In genomic region chr12:88597361-88597760, GRCh38 we compare ENCODE assay signal across 29 cellular contexts. TPM values are rescaled to one million over a fixed set of nuclear protein-coding genes. Genes with fewer than 3 reads are reported as not detected.
DNase-seq lines count a peak whose midpoint lies in the region; ATAC-seq, FAIRE-seq and TF ChIP-seq lines count a peak whose summit lies in the region.
"Had no signal": no experiment of that assay in that cellular context is flagged by ENCODE, and none has a peak within 500 bp of the region (broad histone marks: within the 10 kb centered on the region; RNA-seq: fewer than 3 reads in every experiment).

No MANE protein-coding gene starts in this region.

- TF ChIP-seq CTCF in mucosa of descending colon (IDR thresholded peaks at IDR 0.05) (no peak), neural progenitor cell (IDR thresholded peaks at IDR 0.05) (no peak), WTC11 (IDR thresholded peaks at IDR 0.05) (no peak)

- H3K36me3 ChIP-seq in mucosa of descending colon (ENCODE audit: low read depth) (no peaks in the 10 kb centered on the region), neural progenitor cell (no peaks in the 10 kb centered on the region)
- H3K36me3 ChIP-seq: BLaER1 treated with 17β-estradiol and CSF1 and Interleukin-3, amounts not matched to agents 10 nM and 100 nM had no signal

- ATAC-seq in mucosa of descending colon (peak; percentile 80), WTC11 (no peak), GM21576 (IDR thresholded peaks at IDR 0.05; ENCODE audit: unreplicated experiment) (no peak)
- ATAC-seq: A549; CD8-positive, alpha-beta T cell; GM12878 had no signal

- H3K4me3 ChIP-seq in mucosa of descending colon (no peak overlapping the region), neural progenitor cell (no peak overlapping the region)
- H3K4me3 ChIP-seq: A549; BLaER1 treated with 17β-estradiol and CSF1 and Interleukin-3, amounts not matched to agents 10 nM and 100 nM; GM12878 had no signal

- no peak overlapping the region for H3K27ac Mint-ChIP-seq in neural progenitor cell
- H3K27ac Mint-ChIP-seq in WTC11 = no peak overlapping the region
- H3K27ac Mint-ChIP-seq: B cell; CD4-positive, alpha-beta T cell; CD8-positive, alpha-beta T cell had no signal

- no peaks in the 10 kb centered on the region for H3F3A ChIP-seq in neural progenitor cell (ENCODE audit: low read depth)

- POLR2A ChIA-PET in WTC11 (lab: Charles Lee) = no interaction called here

- no peak overlapping the region for H3K9ac ChIP-seq in neural progenitor cell
- H3K9ac ChIP-seq: BLaER1 treated with 17β-estradiol and CSF1 and Interleukin-3, amounts not matched to agents 10 nM and 100 nM had no signal

- H2AFZ ChIP-seq in neural progenitor cell (replicated peaks) = peak overlapping the region; percentile 45

- H3K27me3 Mint-ChIP-seq in neural progenitor cell (ENCODE audit: insufficient read depth, low read depth) (no peaks in the 10 kb centered on the region), WTC11 (ENCODE audit: low read depth) (no peaks in the 10 kb centered on the region)
- H3K27me3 Mint-ChIP-seq: B cell; CD4-positive, alpha-beta T cell had no signal

- no peak overlapping the region for H3K4me3 Mint-ChIP-seq in neural progenitor cell
- H3K4me3 Mint-ChIP-seq in WTC11 = no peak overlapping the region
- H3K4me3 Mint-ChIP-seq: B cell; CD4-positive, alpha-beta T cell; CD8-positive, alpha-beta T cell had no signal

- H3K4me1 ChIP-seq in mucosa of descending colon (ENCODE audit: low read depth) (peaks cover 17% of the 10 kb centered on the region), neural progenitor cell (peaks cover 14% of the 10 kb centered on the region)
- H3K4me1 ChIP-seq: A549 had no signal

- no peaks in the 10 kb centered on the region for H3K27me3 ChIP-seq in neural progenitor cell
- H3K27me3 ChIP-seq: BLaER1 treated with 17β-estradiol and CSF1 and Interleukin-3, amounts not matched to agents 10 nM and 100 nM had no signal

- H3K27ac ChIP-seq in neural progenitor cell = no peak overlapping the region
- H3K27ac ChIP-seq: 22Rv1; A549; BLaER1 treated with 17β-estradiol and CSF1 and Interleukin-3, amounts not matched to agents 10 nM and 100 nM; C4-2B had no signal

- no peak overlapping the region for H3K4me2 ChIP-seq in neural progenitor cell
- H3K4me2 ChIP-seq: A549; BLaER1 treated with 17β-estradiol and CSF1 and Interleukin-3, amounts not matched to agents 10 nM and 100 nM had no signal

- no peaks in the 10 kb centered on the region for H4K20me1 ChIP-seq in neural progenitor cell (ENCODE audit: low read depth)
- H4K20me1 ChIP-seq: BLaER1 treated with 17β-estradiol and CSF1 and Interleukin-3, amounts not matched to agents 10 nM and 100 nM had no signal

- CTCF ChIA-PET in WTC11 (lab: Charles Lee) = no interaction called here

- peaks cover 2% of the 10 kb centered on the region for H3K9me3 Mint-ChIP-seq in neural progenitor cell
- peaks cover 5% of the 10 kb centered on the region for H3K9me3 Mint-ChIP-seq in WTC11
- H3K9me3 Mint-ChIP-seq: CD8-positive, alpha-beta T cell had no signal

- peak; percentile 67 for FAIRE-seq in RCC 7860 (lab: Jason Lieb, UNC)
- FAIRE-seq: A549, D721Med, GM12878, GM12892, GM18507 had no signal

- no peaks in the 10 kb centered on the region for H3K79me2 ChIP-seq in neural progenitor cell (ENCODE audit: low read depth)

- DNase-seq in RCC 7860 (ENCODE audit: low spot score) (no peak), left kidney (ENCODE audit: low read depth, low spot score) (peak; percentile 7), mucosa of descending colon (no peak), neural progenitor cell (ENCODE audit: low spot score) (no peak), head of caudate nucleus (no peak), WTC11 (ENCODE audit: low spot score) (no peak), posterior vena cava (ENCODE audit: low spot score) (no peak)
- DNase-seq: AML-193; Caco-2; Calu3; CD4-positive, alpha-beta T cell; CD8-positive, alpha-beta T cell; DMS 273 treated with DMSO at 0.1 percent for 48 hours; DMS153; DMS53; DMS79; DND-41; EL; GDM1 had no signal

- H3K9me3 ChIP-seq in mucosa of descending colon = no peaks in the 10 kb centered on the region
- H3K9me3 ChIP-seq in neural progenitor cell (ENCODE audit: low read depth) = no peaks in the 10 kb centered on the region
- H3K9me3 ChIP-seq: A549; BLaER1 treated with 17β-estradiol and CSF1 and Interleukin-3, amounts not matched to agents 10 nM and 100 nM; Caco-2 had no signal

- intact Hi-C loops in mucosa of descending colon (cut with DNase I, micrococcal nuclease) (no loop called here), head of caudate nucleus (cut with DNase I) (no loop called here), posterior vena cava (cut with DNase I) (no loop called here)

- H3K36me3 Mint-ChIP-seq in neural progenitor cell (no peaks in the 10 kb centered on the region), WTC11 (no peaks in the 10 kb centered on the region)
- H3K36me3 Mint-ChIP-seq: CD8-positive, alpha-beta T cell had no signal

- H3K4me1 Mint-ChIP-seq in neural progenitor cell (peaks cover 8% of the 10 kb centered on the region), WTC11 (0 out of 2 replicates have a peak, but pooled peaks cover 3% of the 10 kb centered on the region)
- H3K4me1 Mint-ChIP-seq: B cell had no signal

TF ChIP-seq in WTC11, 78 proteins besides CTCF, POLR2A, EP300 and RAD21 (continues in another document):
- TF ChIP-seq MXD4 (CRISPR knock-in tag; IDR thresholded peaks at IDR 0.05; ENCODE audit: borderline replicate concordance) (no peak), AFF4 (CRISPR knock-in tag; IDR thresholded peaks at IDR 0.05; ENCODE audit: borderline replicate concordance) (no peak), STAT6 (CRISPR knock-in tag; conservative IDR thresholded peaks at IDR 0.05; ENCODE audit: low read depth) (no peak), TCF7 (CRISPR knock-in tag; IDR thresholded peaks at IDR 0.05; ENCODE audit: low read depth) (no peak), ZNF671 (CRISPR knock-in tag; IDR thresholded peaks at IDR 0.05) (no peak)

RNA-seq across cellular contexts. Expression of gene KITLG, which starts 17.1 kb away (rescaled TPM):
- 10 to 100 TPM; 28.5 to 96.2 (median 37.4) TPM for total RNA-seq in mucosa of descending colon
- total RNA-seq in neural progenitor cell (ENCODE audit: low replicate concordance) = 1.0 and 1.2 TPM in 2 replicates
- total RNA-seq in WTC11 (2021) = 8.1 to 12.5 TPM (median 8.9 TPM) in 3 replicates
- 10 to 100 TPM; 11.8 to 15.1 TPM for total RNA-seq in posterior vena cava
- total RNA-seq: B cell; CD4-positive, alpha-beta T cell; CD8-positive, alpha-beta T cell had no signal
